In the genomic region with DNA sequence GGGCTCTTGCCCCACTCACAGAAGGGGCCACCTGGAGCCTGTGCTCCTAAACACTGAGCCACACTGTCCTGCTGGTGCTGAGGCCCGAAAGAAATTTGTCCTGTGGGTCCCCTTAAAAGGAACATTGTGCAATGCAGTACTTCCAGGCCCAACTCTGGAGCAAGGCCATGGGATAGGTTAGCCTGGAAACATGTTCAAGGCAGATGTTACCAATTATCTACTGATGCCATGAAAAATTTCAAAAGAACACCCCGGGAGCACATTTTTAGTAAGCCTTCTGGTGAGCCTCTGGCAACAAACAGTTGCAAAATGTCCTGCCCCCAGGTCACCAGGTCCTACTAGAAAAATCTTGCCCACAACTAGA, we compare ENCODE assay signal across 1 cellular context.
TF ChIP-seq lines count a peak whose summit lies in the region.

No MANE protein-coding gene starts in this region.

TF ChIP-seq in HepG2, 621 proteins besides CTCF, POLR2A, EP300 and RAD21 (continued from another document and continues in another):
- TF ChIP-seq ZNF512B (CRISPR knock-in tag; IDR thresholded peaks at IDR 0.05; ENCODE audit: borderline replicate concordance) = no peak
- TF ChIP-seq SATB2 (CRISPR knock-in tag; IDR thresholded peaks at IDR 0.05) = no peak
- no peak for TF ChIP-seq CREBL2 (CRISPR knock-in tag; IDR thresholded peaks at IDR 0.05; ENCODE audit: borderline replicate concordance)
- TF ChIP-seq ZNF564 (CRISPR knock-in tag; IDR thresholded peaks at IDR 0.05) = no peak
- peak; percentile 78 for TF ChIP-seq CEBPG (CRISPR knock-in tag; IDR thresholded peaks at IDR 0.05)
- TF ChIP-seq KLF12 (CRISPR knock-in tag; IDR thresholded peaks at IDR 0.05; ENCODE audit: borderline replicate concordance) = no peak
- TF ChIP-seq ZNF670 (CRISPR knock-in tag; IDR thresholded peaks at IDR 0.05; ENCODE audit: borderline replicate concordance) = no peak
- no peak for TF ChIP-seq ZBTB46 (CRISPR knock-in tag; IDR thresholded peaks at IDR 0.05; ENCODE audit: borderline replicate concordance)
- 0 out of 2 replicates have a peak, but pooled peaks have one; percentile 21 for TF ChIP-seq REPIN1 (CRISPR knock-in tag; IDR thresholded peaks at IDR 0.05; ENCODE audit: borderline replicate concordance, low read depth)
- TF ChIP-seq, protein P1, sequence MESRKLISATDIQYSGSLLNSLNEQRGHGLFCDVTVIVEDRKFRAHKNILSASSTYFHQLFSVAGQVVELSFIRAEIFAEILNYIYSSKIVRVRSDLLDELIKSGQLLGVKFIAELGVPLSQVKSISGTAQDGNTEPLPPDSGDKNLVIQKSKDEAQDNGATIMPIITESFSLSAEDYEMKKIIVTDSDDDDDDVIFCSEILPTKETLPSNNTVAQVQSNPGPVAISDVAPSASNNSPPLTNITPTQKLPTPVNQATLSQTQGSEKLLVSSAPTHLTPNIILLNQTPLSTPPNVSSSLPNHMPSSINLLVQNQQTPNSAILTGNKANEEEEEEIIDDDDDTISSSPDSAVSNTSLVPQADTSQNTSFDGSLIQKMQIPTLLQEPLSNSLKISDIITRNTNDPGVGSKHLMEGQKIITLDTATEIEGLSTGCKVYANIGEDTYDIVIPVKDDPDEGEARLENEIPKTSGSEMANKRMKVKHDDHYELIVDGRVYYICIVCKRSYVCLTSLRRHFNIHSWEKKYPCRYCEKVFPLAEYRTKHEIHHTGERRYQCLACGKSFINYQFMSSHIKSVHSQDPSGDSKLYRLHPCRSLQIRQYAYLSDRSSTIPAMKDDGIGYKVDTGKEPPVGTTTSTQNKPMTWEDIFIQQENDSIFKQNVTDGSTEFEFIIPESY (CRISPR knock-in tag; IDR thresholded peaks at IDR 0.05) = no peak
- no peak for TF ChIP-seq SP2 (CRISPR knock-in tag; IDR thresholded peaks at IDR 0.05)
- no peak for TF ChIP-seq ZNF720 (CRISPR knock-in tag; IDR thresholded peaks at IDR 0.05)
- TF ChIP-seq ZNF770 (CRISPR knock-in tag; IDR thresholded peaks at IDR 0.05) = peak; percentile 6; the same call in 1 of the 2 replicates
- TF ChIP-seq ZFAT (CRISPR knock-in tag; conservative IDR thresholded peaks at IDR 0.05) = no peak
- no peak for TF ChIP-seq ZBTB3 (CRISPR knock-in tag; IDR thresholded peaks at IDR 0.05; ENCODE audit: borderline replicate concordance, low read depth)
- TF ChIP-seq AKNA (CRISPR knock-in tag; IDR thresholded peaks at IDR 0.05; ENCODE audit: borderline replicate concordance) = no peak
- TF ChIP-seq SALL2 (CRISPR knock-in tag; IDR thresholded peaks at IDR 0.05) = no peak
- no peak for TF ChIP-seq RBM22 (optimal IDR thresholded peaks at IDR 0.05; ENCODE audit: low read length)
- TF ChIP-seq GABPB1 (CRISPR knock-in tag; IDR thresholded peaks at IDR 0.05) = no peak
- no peak for TF ChIP-seq ZSCAN29 (CRISPR knock-in tag; conservative IDR thresholded peaks at IDR 0.05)
- no peak for TF ChIP-seq ZNF816 (CRISPR knock-in tag; IDR thresholded peaks at IDR 0.05; ENCODE audit: borderline replicate concordance)
- TF ChIP-seq, protein P2, sequence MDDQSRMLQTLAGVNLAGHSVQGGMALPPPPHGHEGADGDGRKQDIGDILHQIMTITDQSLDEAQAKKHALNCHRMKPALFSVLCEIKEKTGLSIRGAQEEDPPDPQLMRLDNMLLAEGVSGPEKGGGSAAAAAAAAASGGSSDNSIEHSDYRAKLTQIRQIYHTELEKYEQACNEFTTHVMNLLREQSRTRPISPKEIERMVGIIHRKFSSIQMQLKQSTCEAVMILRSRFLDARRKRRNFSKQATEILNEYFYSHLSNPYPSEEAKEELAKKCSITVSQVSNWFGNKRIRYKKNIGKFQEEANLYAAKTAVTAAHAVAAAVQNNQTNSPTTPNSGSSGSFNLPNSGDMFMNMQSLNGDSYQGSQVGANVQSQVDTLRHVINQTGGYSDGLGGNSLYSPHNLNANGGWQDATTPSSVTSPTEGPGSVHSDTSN (CRISPR knock-in tag; IDR thresholded peaks at IDR 0.05; ENCODE audit: borderline replicate concordance) = no peak
- TF ChIP-seq RARA (CRISPR knock-in tag; IDR thresholded peaks at IDR 0.05) = no peak
- peak; percentile 10; the same call in 1 of the 2 replicates for TF ChIP-seq PATZ1 (CRISPR knock-in tag; IDR thresholded peaks at IDR 0.05)
- TF ChIP-seq U2AF2 (IDR thresholded peaks at IDR 0.05; ENCODE audit: low read depth, low read length) = no peak
- TF ChIP-seq ZNF644 (CRISPR knock-in tag; IDR thresholded peaks at IDR 0.05; ENCODE audit: low read depth) = no peak
- TF ChIP-seq, protein P3, sequence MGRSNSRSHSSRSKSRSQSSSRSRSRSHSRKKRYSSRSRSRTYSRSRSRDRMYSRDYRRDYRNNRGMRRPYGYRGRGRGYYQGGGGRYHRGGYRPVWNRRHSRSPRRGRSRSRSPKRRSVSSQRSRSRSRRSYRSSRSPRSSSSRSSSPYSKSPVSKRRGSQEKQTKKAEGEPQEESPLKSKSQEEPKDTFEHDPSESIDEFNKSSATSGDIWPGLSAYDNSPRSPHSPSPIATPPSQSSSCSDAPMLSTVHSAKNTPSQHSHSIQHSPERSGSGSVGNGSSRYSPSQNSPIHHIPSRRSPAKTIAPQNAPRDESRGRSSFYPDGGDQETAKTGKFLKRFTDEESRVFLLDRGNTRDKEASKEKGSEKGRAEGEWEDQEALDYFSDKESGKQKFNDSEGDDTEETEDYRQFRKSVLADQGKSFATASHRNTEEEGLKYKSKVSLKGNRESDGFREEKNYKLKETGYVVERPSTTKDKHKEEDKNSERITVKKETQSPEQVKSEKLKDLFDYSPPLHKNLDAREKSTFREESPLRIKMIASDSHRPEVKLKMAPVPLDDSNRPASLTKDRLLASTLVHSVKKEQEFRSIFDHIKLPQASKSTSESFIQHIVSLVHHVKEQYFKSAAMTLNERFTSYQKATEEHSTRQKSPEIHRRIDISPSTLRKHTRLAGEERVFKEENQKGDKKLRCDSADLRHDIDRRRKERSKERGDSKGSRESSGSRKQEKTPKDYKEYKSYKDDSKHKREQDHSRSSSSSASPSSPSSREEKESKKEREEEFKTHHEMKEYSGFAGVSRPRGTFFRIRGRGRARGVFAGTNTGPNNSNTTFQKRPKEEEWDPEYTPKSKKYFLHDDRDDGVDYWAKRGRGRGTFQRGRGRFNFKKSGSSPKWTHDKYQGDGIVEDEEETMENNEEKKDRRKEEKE (IDR thresholded peaks at IDR 0.05) = no peak
